In genomic region chr3:120558784-120559227, GRCh38 we compare ENCODE assay signal across 1 cellular context.
TF ChIP-seq lines count a peak whose summit lies in the region.

No MANE protein-coding gene starts in this region.

TF ChIP-seq in K562, 482 proteins besides CTCF, POLR2A, EP300 and RAD21 (continued from another document):
- TF ChIP-seq, protein P1, sequence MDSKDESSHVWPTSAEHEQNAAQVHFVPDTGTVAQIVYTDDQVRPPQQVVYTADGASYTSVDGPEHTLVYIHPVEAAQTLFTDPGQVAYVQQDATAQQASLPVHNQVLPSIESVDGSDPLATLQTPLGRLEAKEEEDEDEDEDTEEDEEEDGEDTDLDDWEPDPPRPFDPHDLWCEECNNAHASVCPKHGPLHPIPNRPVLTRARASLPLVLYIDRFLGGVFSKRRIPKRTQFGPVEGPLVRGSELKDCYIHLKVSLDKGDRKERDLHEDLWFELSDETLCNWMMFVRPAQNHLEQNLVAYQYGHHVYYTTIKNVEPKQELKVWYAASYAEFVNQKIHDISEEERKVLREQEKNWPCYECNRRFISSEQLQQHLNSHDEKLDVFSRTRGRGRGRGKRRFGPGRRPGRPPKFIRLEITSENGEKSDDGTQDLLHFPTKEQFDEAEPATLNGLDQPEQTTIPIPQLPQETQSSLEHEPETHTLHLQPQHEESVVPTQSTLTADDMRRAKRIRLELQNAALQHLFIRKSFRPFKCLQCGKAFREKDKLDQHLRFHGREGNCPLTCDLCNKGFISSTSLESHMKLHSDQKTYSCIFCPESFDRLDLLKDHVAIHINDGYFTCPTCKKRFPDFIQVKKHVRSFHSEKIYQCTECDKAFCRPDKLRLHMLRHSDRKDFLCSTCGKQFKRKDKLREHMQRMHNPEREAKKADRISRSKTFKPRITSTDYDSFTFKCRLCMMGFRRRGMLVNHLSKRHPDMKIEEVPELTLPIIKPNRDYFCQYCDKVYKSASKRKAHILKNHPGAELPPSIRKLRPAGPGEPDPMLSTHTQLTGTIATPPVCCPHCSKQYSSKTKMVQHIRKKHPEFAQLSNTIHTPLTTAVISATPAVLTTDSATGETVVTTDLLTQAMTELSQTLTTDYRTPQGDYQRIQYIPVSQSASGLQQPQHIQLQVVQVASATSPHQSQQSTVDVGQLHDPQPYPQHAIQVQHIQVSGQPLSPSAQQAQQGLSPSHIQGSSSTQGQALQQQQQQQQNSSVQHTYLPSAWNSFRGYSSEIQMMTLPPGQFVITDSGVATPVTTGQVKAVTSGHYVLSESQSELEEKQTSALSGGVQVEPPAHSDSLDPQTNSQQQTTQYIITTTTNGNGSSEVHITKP (IDR thresholded peaks at IDR 0.05; ENCODE audit: partially characterized antibody) = no peak
- TF ChIP-seq ZBTB33 (CRISPR knock-in tag; IDR thresholded peaks at IDR 0.05) (no peak), SOX6 (IDR thresholded peaks at IDR 0.05) (0 out of 2 replicates have a peak, but pooled peaks have one; percentile 31), ELK3 (CRISPR knock-in tag; IDR thresholded peaks at IDR 0.05) (no peak), TSHZ1 (CRISPR knock-in tag; IDR thresholded peaks at IDR 0.05) (no peak), ZNF133 (CRISPR knock-in tag; IDR thresholded peaks at IDR 0.05) (no peak), SMARCA4 (IDR thresholded peaks at IDR 0.05) (peak; percentile 11; the same call in 1 of the 2 replicates), CEBPB (tag; IDR thresholded peaks at IDR 0.05) (peak; percentile 77), ESRRA (IDR thresholded peaks at IDR 0.05; ENCODE audit: borderline replicate concordance, low read depth) (peak; percentile 69; the same call in 1 of the 2 replicates), ZNF140 (CRISPR knock-in tag; IDR thresholded peaks at IDR 0.05) (no peak)
- TF ChIP-seq, protein P2, sequence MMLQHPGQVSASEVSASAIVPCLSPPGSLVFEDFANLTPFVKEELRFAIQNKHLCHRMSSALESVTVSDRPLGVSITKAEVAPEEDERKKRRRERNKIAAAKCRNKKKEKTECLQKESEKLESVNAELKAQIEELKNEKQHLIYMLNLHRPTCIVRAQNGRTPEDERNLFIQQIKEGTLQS (IDR thresholded peaks at IDR 0.05) = peak; percentile 38; the same call in 1 of the 2 replicates
- TF ChIP-seq, protein P2 (CRISPR knock-in tag; conservative IDR thresholded peaks at IDR 0.05) = no peak
- TF ChIP-seq, protein P3, sequence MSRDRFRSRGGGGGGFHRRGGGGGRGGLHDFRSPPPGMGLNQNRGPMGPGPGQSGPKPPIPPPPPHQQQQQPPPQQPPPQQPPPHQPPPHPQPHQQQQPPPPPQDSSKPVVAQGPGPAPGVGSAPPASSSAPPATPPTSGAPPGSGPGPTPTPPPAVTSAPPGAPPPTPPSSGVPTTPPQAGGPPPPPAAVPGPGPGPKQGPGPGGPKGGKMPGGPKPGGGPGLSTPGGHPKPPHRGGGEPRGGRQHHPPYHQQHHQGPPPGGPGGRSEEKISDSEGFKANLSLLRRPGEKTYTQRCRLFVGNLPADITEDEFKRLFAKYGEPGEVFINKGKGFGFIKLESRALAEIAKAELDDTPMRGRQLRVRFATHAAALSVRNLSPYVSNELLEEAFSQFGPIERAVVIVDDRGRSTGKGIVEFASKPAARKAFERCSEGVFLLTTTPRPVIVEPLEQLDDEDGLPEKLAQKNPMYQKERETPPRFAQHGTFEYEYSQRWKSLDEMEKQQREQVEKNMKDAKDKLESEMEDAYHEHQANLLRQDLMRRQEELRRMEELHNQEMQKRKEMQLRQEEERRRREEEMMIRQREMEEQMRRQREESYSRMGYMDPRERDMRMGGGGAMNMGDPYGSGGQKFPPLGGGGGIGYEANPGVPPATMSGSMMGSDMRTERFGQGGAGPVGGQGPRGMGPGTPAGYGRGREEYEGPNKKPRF (IDR thresholded peaks at IDR 0.05; ENCODE audit: low read depth, low read length) = no peak
- TF ChIP-seq, protein P4, sequence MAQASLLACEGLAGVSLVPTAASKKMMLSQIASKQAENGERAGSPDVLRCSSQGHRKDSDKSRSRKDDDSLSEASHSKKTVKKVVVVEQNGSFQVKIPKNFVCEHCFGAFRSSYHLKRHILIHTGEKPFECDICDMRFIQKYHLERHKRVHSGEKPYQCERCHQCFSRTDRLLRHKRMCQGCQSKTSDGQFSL (CRISPR knock-in tag; IDR thresholded peaks at IDR 0.05) = no peak
- TF ChIP-seq, protein P4 (tag; IDR thresholded peaks at IDR 0.05) = no peak
